ENCODE assay signal across 38 cellular contexts in the genomic region with DNA sequence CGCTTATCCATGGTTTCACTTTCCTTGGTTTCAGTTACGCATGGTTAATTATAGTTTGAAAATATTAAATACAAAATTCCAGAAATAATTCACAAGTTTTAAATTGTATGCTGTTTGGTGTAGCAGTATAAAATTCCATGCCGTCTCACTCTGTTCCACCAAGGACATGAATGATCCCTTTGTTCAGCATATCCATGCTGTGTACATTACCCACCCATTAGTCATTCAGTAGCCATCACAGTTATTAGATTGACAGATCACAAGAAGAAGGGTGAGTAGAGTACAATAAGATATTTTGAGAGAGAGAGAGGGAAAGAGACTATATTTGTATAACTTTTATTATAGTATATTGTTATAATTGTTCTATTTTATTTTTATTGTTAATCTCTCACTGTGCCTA.
"Had no signal": no experiment of that assay in that cellular context is flagged by ENCODE, and none has a peak within 500 bp of the region (broad histone marks: within the 10 kb centered on the region; RNA-seq: fewer than 3 reads in every experiment).

No MANE protein-coding gene starts in this region.

- H3K36me3 Mint-ChIP-seq: activated naive CD8-positive, alpha-beta T cell treated with anti-CD3 and anti-CD28 coated beads, Interleukin-2, amount 10 ng/mL, durations not matched to agents 7 days and 5 days; IgD-negative memory B cell had no signal

- H3K27me3 Mint-ChIP-seq: activated B cell treated with CpG ODN at 0.5 μM for 24 hours; activated CD8-positive, alpha-beta T cell treated with anti-CD3 and anti-CD28 coated beads for 36 hours; activated naive CD4-positive, alpha-beta T cell treated with anti-CD3 and anti-CD28 coated beads, Interleukin-2, amount 50 U/mL, for 24 hours; activated naive CD8-positive, alpha-beta T cell treated with anti-CD3 and anti-CD28 coated beads, Interleukin-2, amount 10 ng/mL, durations not matched to agents 7 days and 5 days; activated T-cell treated with anti-CD3 and anti-CD28 coated beads, Interleukin-2, amount 50 U/mL, for 24 hours; central memory CD8-positive, alpha-beta T cell; IgD-negative memory B cell had no signal

- H3K4me3 ChIP-seq: ascending aorta, cardiac muscle cell, Peyer's patch, SJSA1 had no signal

- H3K27me3 ChIP-seq: ascending aorta, cardiac muscle cell, Peyer's patch, SJSA1 had no signal

- H3K4me1 Mint-ChIP-seq: activated B cell treated with CpG ODN at 0.5 μM for 24 hours; activated naive CD4-positive, alpha-beta T cell treated with anti-CD3 and anti-CD28 coated beads, Interleukin-2, amount 50 U/mL, for 24 hours; activated naive CD8-positive, alpha-beta T cell treated with anti-CD3 and anti-CD28 coated beads, Interleukin-2, amount 10 ng/mL, durations not matched to agents 7 days and 5 days; central memory CD8-positive, alpha-beta T cell; IgD-negative memory B cell had no signal

- H3K27ac Mint-ChIP-seq: activated B cell treated with CpG ODN at 0.5 μM for 24 hours; activated CD8-positive, alpha-beta T cell treated with anti-CD3 and anti-CD28 coated beads for 36 hours; activated naive CD4-positive, alpha-beta T cell treated with anti-CD3 and anti-CD28 coated beads, Interleukin-2, amount 50 U/mL, for 24 hours; activated naive CD8-positive, alpha-beta T cell treated with anti-CD3 and anti-CD28 coated beads, Interleukin-2, amount 10 ng/mL, durations not matched to agents 7 days and 5 days; activated T-cell treated with anti-CD3 and anti-CD28 coated beads, Interleukin-2, amount 50 U/mL, for 24 hours; activated T-helper 2 cell treated with anti-CD3 and anti-CD28 coated beads, Interferon-gamma antibody, Interleukin-2, Interleukin-4, amounts not matched to agents 10 μg/mL and 5 μg/mL and 100 μg/mL, durations not matched to agents 14 hours and 24 hours and 36 hours; IgD-negative memory B cell had no signal

- ATAC-seq: activated CD8-positive, alpha-beta T cell treated with anti-CD3 and anti-CD28 coated beads for 36 hours; SK-N-SH treated with all-trans-retinoic acid at 6 μM for 48 hours had no signal

- DNase-seq: activated B cell treated with CpG ODN at 0.5 μM for 24 hours; activated CD4-positive, alpha-beta T cell treated with anti-CD3 and anti-CD28 coated beads for 1 hour; activated CD4-positive, alpha-beta T cell treated with anti-CD3 and anti-CD28 coated beads for 48 hours; activated CD4-positive, alpha-beta T cell treated with anti-CD3 and anti-CD28 coated beads, Interleukin-2, amount 50 U/mL, for 4 hours; activated CD8-positive, alpha-beta T cell treated with anti-CD3 and anti-CD28 coated beads for 36 hours; activated gamma-delta T cell; activated naive CD4-positive, alpha-beta T cell treated with Interleukin-2 at 50 U/mL for 16 hours; activated naive CD8-positive, alpha-beta T cell treated with anti-CD3 and anti-CD28 coated beads, Interleukin-2, amount 10 ng/mL, durations not matched to agents 7 days and 5 days; activated T-cell treated with anti-CD3 and anti-CD28 coated beads, Interleukin-2, amount 50 U/mL, for 24 hours; amygdala; Karpas-422; KBM-7; MM.1S; NCI-H1092 treated with DMSO at 0.1 percent for 48 hours; NCI-H1417; NCI-H146; NCI-H187; NCI-H2029 treated with DMSO at 0.1 percent for 48 hours; NCI-H2107; NCI-H2171 treated with DMSO at 0.1 percent for 48 hours; NCI-H226; NCI-H446 treated with DMSO at 0.1 percent for 48 hours; NCI-H524; NCI-H69; Peyer's patch; SHP77 treated with DMSO at 0.1 percent for 48 hours; T-helper 1 cell; T-helper 2 cell; T-helper 9 cell had no signal

- H3K9me3 ChIP-seq: Peyer's patch, SJSA1 had no signal

- H3K36me3 ChIP-seq: ascending aorta, cardiac muscle cell, Peyer's patch, SJSA1 had no signal

- H3K4me1 ChIP-seq: ascending aorta, Peyer's patch, SJSA1 had no signal

- H3K27ac ChIP-seq: ascending aorta, cardiac muscle cell, Peyer's patch, SJSA1, VCaP had no signal

- H3K4me3 Mint-ChIP-seq: activated B cell treated with CpG ODN at 0.5 μM for 24 hours; activated CD8-positive, alpha-beta T cell treated with anti-CD3 and anti-CD28 coated beads for 36 hours; activated naive CD4-positive, alpha-beta T cell treated with anti-CD3 and anti-CD28 coated beads, Interleukin-2, amount 50 U/mL, for 24 hours; activated naive CD8-positive, alpha-beta T cell treated with anti-CD3 and anti-CD28 coated beads, Interleukin-2, amount 10 ng/mL, durations not matched to agents 7 days and 5 days; activated T-cell treated with anti-CD3 and anti-CD28 coated beads, Interleukin-2, amount 50 U/mL, for 24 hours; central memory CD8-positive, alpha-beta T cell; IgD-negative memory B cell had no signal
